In the genomic region with DNA sequence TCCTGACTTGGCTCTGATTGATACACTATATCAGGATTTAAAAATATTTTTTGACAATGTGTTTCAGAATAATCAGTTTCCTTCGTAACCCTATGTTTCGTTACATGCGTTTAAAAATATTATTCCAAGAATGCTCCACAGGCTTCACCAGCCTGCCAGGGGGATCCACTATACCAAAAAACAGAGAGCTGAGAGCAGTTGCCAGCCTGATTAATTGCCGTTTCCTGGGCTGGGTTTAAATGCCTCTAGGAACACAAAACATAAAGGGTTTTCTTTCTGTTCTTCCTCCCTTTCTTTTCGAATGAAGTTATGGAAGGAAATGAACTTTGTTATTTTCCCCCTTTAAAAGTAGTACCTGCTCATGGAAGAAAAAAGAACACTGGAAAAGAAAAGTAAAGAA, we compare ENCODE assay signal across 2 cellular contexts.
TF ChIP-seq lines count a peak whose summit lies in the region.

No MANE protein-coding gene starts in this region.

TF ChIP-seq in SK-N-SH, 30 proteins besides CTCF, POLR2A, EP300 and RAD21 (continued from another document):
- TF ChIP-seq, protein P1, sequence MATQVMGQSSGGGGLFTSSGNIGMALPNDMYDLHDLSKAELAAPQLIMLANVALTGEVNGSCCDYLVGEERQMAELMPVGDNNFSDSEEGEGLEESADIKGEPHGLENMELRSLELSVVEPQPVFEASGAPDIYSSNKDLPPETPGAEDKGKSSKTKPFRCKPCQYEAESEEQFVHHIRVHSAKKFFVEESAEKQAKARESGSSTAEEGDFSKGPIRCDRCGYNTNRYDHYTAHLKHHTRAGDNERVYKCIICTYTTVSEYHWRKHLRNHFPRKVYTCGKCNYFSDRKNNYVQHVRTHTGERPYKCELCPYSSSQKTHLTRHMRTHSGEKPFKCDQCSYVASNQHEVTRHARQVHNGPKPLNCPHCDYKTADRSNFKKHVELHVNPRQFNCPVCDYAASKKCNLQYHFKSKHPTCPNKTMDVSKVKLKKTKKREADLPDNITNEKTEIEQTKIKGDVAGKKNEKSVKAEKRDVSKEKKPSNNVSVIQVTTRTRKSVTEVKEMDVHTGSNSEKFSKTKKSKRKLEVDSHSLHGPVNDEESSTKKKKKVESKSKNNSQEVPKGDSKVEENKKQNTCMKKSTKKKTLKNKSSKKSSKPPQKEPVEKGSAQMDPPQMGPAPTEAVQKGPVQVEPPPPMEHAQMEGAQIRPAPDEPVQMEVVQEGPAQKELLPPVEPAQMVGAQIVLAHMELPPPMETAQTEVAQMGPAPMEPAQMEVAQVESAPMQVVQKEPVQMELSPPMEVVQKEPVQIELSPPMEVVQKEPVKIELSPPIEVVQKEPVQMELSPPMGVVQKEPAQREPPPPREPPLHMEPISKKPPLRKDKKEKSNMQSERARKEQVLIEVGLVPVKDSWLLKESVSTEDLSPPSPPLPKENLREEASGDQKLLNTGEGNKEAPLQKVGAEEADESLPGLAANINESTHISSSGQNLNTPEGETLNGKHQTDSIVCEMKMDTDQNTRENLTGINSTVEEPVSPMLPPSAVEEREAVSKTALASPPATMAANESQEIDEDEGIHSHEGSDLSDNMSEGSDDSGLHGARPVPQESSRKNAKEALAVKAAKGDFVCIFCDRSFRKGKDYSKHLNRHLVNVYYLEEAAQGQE (IDR thresholded peaks at IDR 0.05; ENCODE audit: low read depth, low read length) = no peak
- TF ChIP-seq SIN3A (IDR thresholded peaks at IDR 0.05; ENCODE audit: borderline replicate concordance, low read depth, low read length) (no peak), JUND (IDR thresholded peaks at IDR 0.05) (no peak), NRF1 (IDR thresholded peaks at IDR 0.05; ENCODE audit: low read depth, low read length) (no peak)

TF ChIP-seq in SK-N-SH treated with all-trans-retinoic acid at 6 μM for 48 hours, 23 proteins besides CTCF, POLR2A, EP300 and RAD21 (continued from another document):
- TF ChIP-seq, protein P2, sequence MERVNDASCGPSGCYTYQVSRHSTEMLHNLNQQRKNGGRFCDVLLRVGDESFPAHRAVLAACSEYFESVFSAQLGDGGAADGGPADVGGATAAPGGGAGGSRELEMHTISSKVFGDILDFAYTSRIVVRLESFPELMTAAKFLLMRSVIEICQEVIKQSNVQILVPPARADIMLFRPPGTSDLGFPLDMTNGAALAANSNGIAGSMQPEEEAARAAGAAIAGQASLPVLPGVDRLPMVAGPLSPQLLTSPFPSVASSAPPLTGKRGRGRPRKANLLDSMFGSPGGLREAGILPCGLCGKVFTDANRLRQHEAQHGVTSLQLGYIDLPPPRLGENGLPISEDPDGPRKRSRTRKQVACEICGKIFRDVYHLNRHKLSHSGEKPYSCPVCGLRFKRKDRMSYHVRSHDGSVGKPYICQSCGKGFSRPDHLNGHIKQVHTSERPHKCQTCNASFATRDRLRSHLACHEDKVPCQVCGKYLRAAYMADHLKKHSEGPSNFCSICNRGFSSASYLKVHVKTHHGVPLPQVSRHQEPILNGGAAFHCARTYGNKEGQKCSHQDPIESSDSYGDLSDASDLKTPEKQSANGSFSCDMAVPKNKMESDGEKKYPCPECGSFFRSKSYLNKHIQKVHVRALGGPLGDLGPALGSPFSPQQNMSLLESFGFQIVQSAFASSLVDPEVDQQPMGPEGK (CRISPR knock-in tag; IDR thresholded peaks at IDR 0.05; ENCODE audit: borderline replicate concordance) = no peak
- TF ChIP-seq TCF4 (CRISPR knock-in tag; IDR thresholded peaks at IDR 0.05; ENCODE audit: borderline replicate concordance) (no peak), TOX (CRISPR knock-in tag; IDR thresholded peaks at IDR 0.05; ENCODE audit: borderline replicate concordance) (no peak)
- TF ChIP-seq, protein P3, sequence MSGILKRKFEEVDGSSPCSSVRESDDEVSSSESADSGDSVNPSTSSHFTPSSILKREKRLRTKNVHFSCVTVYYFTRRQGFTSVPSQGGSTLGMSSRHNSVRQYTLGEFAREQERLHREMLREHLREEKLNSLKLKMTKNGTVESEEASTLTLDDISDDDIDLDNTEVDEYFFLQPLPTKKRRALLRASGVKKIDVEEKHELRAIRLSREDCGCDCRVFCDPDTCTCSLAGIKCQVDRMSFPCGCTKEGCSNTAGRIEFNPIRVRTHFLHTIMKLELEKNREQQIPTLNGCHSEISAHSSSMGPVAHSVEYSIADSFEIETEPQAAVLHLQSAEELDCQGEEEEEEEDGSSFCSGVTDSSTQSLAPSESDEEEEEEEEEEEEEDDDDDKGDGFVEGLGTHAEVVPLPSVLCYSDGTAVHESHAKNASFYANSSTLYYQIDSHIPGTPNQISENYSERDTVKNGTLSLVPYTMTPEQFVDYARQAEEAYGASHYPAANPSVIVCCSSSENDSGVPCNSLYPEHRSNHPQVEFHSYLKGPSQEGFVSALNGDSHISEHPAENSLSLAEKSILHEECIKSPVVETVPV (CRISPR knock-in tag; IDR thresholded peaks at IDR 0.05) = no peak
- TF ChIP-seq, protein P4, sequence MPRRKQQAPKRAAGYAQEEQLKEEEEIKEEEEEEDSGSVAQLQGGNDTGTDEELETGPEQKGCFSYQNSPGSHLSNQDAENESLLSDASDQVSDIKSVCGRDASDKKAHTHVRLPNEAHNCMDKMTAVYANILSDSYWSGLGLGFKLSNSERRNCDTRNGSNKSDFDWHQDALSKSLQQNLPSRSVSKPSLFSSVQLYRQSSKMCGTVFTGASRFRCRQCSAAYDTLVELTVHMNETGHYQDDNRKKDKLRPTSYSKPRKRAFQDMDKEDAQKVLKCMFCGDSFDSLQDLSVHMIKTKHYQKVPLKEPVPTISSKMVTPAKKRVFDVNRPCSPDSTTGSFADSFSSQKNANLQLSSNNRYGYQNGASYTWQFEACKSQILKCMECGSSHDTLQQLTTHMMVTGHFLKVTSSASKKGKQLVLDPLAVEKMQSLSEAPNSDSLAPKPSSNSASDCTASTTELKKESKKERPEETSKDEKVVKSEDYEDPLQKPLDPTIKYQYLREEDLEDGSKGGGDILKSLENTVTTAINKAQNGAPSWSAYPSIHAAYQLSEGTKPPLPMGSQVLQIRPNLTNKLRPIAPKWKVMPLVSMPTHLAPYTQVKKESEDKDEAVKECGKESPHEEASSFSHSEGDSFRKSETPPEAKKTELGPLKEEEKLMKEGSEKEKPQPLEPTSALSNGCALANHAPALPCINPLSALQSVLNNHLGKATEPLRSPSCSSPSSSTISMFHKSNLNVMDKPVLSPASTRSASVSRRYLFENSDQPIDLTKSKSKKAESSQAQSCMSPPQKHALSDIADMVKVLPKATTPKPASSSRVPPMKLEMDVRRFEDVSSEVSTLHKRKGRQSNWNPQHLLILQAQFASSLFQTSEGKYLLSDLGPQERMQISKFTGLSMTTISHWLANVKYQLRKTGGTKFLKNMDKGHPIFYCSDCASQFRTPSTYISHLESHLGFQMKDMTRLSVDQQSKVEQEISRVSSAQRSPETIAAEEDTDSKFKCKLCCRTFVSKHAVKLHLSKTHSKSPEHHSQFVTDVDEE (CRISPR knock-in tag; IDR thresholded peaks at IDR 0.05) = no peak
TF ChIP-seq in SK-N-SH treated with all-trans-retinoic acid at 6 μM for 48 hours: peak in this region for 0.
